ENCODE assay signal across 1 cellular context in genomic region chr3:88149516-88150362, GRCh38.
A peak's percentile ranks its signal among the peaks of the same experiment; 100 is the strongest.
TF ChIP-seq lines count a peak whose summit lies in the region.

C3orf38 (plus strand) TSS chr3:88149959; CDS start chr3:88150053, 94 bp downstream.

TF ChIP-seq in HepG2, 621 proteins besides CTCF, POLR2A, EP300 and RAD21 (continued from another document and continues in another):
- TF ChIP-seq EHMT2 (IDR thresholded peaks at IDR 0.05; ENCODE audit: borderline replicate concordance, low read depth, low read length) (no peak), NRL (CRISPR knock-in tag; IDR thresholded peaks at IDR 0.05; ENCODE audit: borderline replicate concordance) (peak; percentile 87; the same call in 1 of the 2 replicates), STAG1 (CRISPR knock-in tag; IDR thresholded peaks at IDR 0.05) (no peak), EED (CRISPR knock-in tag; IDR thresholded peaks at IDR 0.05) (no peak; the same call in 1 of the 2 replicates), ZNF18 (CRISPR knock-in tag; IDR thresholded peaks at IDR 0.05; ENCODE audit: insufficient replicate concordance) (peak; percentile 74), YY1 (IDR thresholded peaks at IDR 0.05; ENCODE audit: insufficient read depth, insufficient replicate concordance, low read depth, low read length) (peak; percentile 85), JUNB (CRISPR knock-in tag; IDR thresholded peaks at IDR 0.05; ENCODE audit: borderline replicate concordance) (no peak), HDAC1 (CRISPR knock-in tag; IDR thresholded peaks at IDR 0.05) (peak; percentile 88), ZNF543 (CRISPR knock-in tag; IDR thresholded peaks at IDR 0.05) (peak; percentile 94), ZNF225 (CRISPR knock-in tag; IDR thresholded peaks at IDR 0.05) (no peak; the same call in 1 of the 2 replicates), ZBTB7A (CRISPR knock-in tag; IDR thresholded peaks at IDR 0.05) (peak; percentile 65), HOXA3 (CRISPR knock-in tag; IDR thresholded peaks at IDR 0.05) (peak; percentile 88), ZNF44 (CRISPR knock-in tag; IDR thresholded peaks at IDR 0.05) (no peak), ZNF121 (CRISPR knock-in tag; IDR thresholded peaks at IDR 0.05) (no peak), POLR2AphosphoS5 (IDR thresholded peaks at IDR 0.05; ENCODE audit: low read depth, low read length) (peak; percentile 72), DMAP1 (CRISPR knock-in tag; IDR thresholded peaks at IDR 0.05) (peak; percentile 92), SALL1 (CRISPR knock-in tag; IDR thresholded peaks at IDR 0.05) (peak; percentile 86), POGZ (CRISPR knock-in tag; IDR thresholded peaks at IDR 0.05) (peak; percentile 92), FOXK1 (CRISPR knock-in tag; IDR thresholded peaks at IDR 0.05; ENCODE audit: borderline replicate concordance, low read depth) (peak; percentile 98), ZNF749 (CRISPR knock-in tag; IDR thresholded peaks at IDR 0.05; ENCODE audit: borderline replicate concordance) (peak; percentile 92), MATR3 (CRISPR knock-in tag; IDR thresholded peaks at IDR 0.05) (no peak), KMT2B (CRISPR knock-in tag; IDR thresholded peaks at IDR 0.05) (peak; percentile 97), ZBTB10 (CRISPR knock-in tag; IDR thresholded peaks at IDR 0.05; ENCODE audit: borderline replicate concordance) (no peak), SMAD3 (CRISPR knock-in tag; IDR thresholded peaks at IDR 0.05) (peak; percentile 93), ZNF550 (CRISPR knock-in tag; IDR thresholded peaks at IDR 0.05; ENCODE audit: borderline replicate concordance) (no peak), MLXIP (CRISPR knock-in tag; IDR thresholded peaks at IDR 0.05; ENCODE audit: borderline replicate concordance) (no peak), DR1 (CRISPR knock-in tag; IDR thresholded peaks at IDR 0.05) (peak; percentile 66), NR2F6 (IDR thresholded peaks at IDR 0.05) (peak; percentile 58; the same call in 1 of the 2 replicates), NR2F6 (CRISPR knock-in tag; IDR thresholded peaks at IDR 0.05) (peak; percentile 34; the same call in 1 of the 2 replicates), ZNF205 (CRISPR knock-in tag; IDR thresholded peaks at IDR 0.05) (peak; percentile 37; the same call in 1 of the 2 replicates), MED8 (CRISPR knock-in tag; IDR thresholded peaks at IDR 0.05; ENCODE audit: insufficient replicate concordance) (peak; percentile 69), ZNF136 (CRISPR knock-in tag; IDR thresholded peaks at IDR 0.05; ENCODE audit: low read depth) (peak; percentile 92; the same call in 1 of the 2 replicates), CCAR2 (optimal IDR thresholded peaks at IDR 0.05; ENCODE audit: low read depth, low read length) (no peak), ZNF569 (CRISPR knock-in tag; IDR thresholded peaks at IDR 0.05; ENCODE audit: borderline replicate concordance) (no peak), MED1 (CRISPR knock-in tag; IDR thresholded peaks at IDR 0.05) (peak; percentile 61; the same call in 1 of the 2 replicates), ZFP82 (CRISPR knock-in tag; IDR thresholded peaks at IDR 0.05; ENCODE audit: borderline replicate concordance) (no peak; the same call in 1 of the 2 replicates), ASH2L (IDR thresholded peaks at IDR 0.05; ENCODE audit: insufficient read length, low read depth, low read length) (peak; percentile 99), ZNF598 (CRISPR knock-in tag; IDR thresholded peaks at IDR 0.05; ENCODE audit: borderline replicate concordance) (peak; percentile 87; the same call in 1 of the 2 replicates), ZNF101 (CRISPR knock-in tag; IDR thresholded peaks at IDR 0.05; ENCODE audit: borderline replicate concordance, low read depth) (0 out of 2 replicates have a peak, but pooled peaks have one; percentile 75), ATRX (CRISPR knock-in tag; IDR thresholded peaks at IDR 0.05; ENCODE audit: borderline replicate concordance) (no peak), AKAP8 (CRISPR knock-in tag; IDR thresholded peaks at IDR 0.05) (0 out of 2 replicates have a peak, but pooled peaks have one; percentile 52), GATAD1 (CRISPR knock-in tag; IDR thresholded peaks at IDR 0.05) (peak; percentile 95), BRD4 (CRISPR knock-in tag; IDR thresholded peaks at IDR 0.05) (no peak), ZNF652 (CRISPR knock-in tag; IDR thresholded peaks at IDR 0.05; ENCODE audit: borderline replicate concordance, low read depth) (no peak), XBP1 (CRISPR knock-in tag; IDR thresholded peaks at IDR 0.05) (peak; percentile 36; the same call in 1 of the 2 replicates), RBM39 (IDR thresholded peaks at IDR 0.05; ENCODE audit: low read depth, low read length, poor library complexity, severe bottlenecking) (peak; percentile 85), NPAS2 (CRISPR knock-in tag; IDR thresholded peaks at IDR 0.05; ENCODE audit: borderline replicate concordance) (no peak)
- TF ChIP-seq, protein P1, sequence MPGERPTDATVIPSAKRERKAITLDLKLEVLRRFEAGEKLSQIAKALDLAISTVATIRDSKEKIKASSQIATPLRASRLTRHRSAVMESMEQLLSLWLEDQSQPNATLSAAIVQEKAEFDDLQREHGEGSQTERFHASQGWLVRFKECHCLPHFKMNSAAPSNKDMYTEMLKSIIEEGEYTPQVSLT (CRISPR knock-in tag; IDR thresholded peaks at IDR 0.05; ENCODE audit: borderline replicate concordance, low read depth), result peak; percentile 84
- TF ChIP-seq, protein P2, sequence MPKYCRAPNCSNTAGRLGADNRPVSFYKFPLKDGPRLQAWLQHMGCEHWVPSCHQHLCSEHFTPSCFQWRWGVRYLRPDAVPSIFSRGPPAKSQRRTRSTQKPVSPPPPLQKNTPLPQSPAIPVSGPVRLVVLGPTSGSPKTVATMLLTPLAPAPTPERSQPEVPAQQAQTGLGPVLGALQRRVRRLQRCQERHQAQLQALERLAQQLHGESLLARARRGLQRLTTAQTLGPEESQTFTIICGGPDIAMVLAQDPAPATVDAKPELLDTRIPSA (CRISPR knock-in tag; IDR thresholded peaks at IDR 0.05; ENCODE audit: borderline replicate concordance), result no peak
- TF ChIP-seq, protein P3, sequence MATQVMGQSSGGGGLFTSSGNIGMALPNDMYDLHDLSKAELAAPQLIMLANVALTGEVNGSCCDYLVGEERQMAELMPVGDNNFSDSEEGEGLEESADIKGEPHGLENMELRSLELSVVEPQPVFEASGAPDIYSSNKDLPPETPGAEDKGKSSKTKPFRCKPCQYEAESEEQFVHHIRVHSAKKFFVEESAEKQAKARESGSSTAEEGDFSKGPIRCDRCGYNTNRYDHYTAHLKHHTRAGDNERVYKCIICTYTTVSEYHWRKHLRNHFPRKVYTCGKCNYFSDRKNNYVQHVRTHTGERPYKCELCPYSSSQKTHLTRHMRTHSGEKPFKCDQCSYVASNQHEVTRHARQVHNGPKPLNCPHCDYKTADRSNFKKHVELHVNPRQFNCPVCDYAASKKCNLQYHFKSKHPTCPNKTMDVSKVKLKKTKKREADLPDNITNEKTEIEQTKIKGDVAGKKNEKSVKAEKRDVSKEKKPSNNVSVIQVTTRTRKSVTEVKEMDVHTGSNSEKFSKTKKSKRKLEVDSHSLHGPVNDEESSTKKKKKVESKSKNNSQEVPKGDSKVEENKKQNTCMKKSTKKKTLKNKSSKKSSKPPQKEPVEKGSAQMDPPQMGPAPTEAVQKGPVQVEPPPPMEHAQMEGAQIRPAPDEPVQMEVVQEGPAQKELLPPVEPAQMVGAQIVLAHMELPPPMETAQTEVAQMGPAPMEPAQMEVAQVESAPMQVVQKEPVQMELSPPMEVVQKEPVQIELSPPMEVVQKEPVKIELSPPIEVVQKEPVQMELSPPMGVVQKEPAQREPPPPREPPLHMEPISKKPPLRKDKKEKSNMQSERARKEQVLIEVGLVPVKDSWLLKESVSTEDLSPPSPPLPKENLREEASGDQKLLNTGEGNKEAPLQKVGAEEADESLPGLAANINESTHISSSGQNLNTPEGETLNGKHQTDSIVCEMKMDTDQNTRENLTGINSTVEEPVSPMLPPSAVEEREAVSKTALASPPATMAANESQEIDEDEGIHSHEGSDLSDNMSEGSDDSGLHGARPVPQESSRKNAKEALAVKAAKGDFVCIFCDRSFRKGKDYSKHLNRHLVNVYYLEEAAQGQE (IDR thresholded peaks at IDR 0.05; ENCODE audit: borderline replicate concordance in 1 of 2, low read depth in 1 of 2, low read length in 2 of 2), result no peak; a peak in 1 of 4 replicates
- TF ChIP-seq, protein P4, sequence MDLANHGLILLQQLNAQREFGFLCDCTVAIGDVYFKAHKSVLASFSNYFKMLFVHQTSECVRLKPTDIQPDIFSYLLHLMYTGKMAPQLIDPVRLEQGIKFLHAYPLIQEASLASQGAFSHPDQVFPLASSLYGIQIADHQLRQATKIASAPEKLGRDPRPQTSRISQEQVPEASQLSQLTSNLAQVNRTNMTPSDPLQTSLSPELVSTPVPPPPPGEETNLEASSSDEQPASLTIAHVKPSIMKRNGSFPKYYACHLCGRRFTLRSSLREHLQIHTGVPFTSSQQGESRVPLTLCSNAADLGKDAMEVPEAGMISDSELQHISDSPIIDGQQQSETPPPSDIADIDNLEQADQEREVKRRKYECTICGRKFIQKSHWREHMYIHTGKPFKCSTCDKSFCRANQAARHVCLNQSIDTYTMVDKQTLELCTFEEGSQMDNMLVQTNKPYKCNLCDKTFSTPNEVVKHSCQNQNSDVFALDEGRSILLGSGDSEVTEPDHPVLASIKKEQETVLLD (CRISPR knock-in tag; IDR thresholded peaks at IDR 0.05; ENCODE audit: low read depth), result no peak
- TF ChIP-seq, protein P5, sequence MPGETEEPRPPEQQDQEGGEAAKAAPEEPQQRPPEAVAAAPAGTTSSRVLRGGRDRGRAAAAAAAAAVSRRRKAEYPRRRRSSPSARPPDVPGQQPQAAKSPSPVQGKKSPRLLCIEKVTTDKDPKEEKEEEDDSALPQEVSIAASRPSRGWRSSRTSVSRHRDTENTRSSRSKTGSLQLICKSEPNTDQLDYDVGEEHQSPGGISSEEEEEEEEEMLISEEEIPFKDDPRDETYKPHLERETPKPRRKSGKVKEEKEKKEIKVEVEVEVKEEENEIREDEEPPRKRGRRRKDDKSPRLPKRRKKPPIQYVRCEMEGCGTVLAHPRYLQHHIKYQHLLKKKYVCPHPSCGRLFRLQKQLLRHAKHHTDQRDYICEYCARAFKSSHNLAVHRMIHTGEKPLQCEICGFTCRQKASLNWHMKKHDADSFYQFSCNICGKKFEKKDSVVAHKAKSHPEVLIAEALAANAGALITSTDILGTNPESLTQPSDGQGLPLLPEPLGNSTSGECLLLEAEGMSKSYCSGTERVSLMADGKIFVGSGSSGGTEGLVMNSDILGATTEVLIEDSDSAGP (CRISPR knock-in tag; IDR thresholded peaks at IDR 0.05; ENCODE audit: borderline replicate concordance), result peak; percentile 81
- TF ChIP-seq, protein P6, sequence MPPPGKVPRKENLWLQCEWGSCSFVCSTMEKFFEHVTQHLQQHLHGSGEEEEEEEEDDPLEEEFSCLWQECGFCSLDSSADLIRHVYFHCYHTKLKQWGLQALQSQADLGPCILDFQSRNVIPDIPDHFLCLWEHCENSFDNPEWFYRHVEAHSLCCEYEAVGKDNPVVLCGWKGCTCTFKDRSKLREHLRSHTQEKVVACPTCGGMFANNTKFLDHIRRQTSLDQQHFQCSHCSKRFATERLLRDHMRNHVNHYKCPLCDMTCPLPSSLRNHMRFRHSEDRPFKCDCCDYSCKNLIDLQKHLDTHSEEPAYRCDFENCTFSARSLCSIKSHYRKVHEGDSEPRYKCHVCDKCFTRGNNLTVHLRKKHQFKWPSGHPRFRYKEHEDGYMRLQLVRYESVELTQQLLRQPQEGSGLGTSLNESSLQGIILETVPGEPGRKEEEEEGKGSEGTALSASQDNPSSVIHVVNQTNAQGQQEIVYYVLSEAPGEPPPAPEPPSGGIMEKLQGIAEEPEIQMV (CRISPR knock-in tag; IDR thresholded peaks at IDR 0.05; ENCODE audit: low read depth), result peak; percentile 78; the same call in 1 of the 2 replicates
